23 cellular contexts compared by ENCODE assay signal in the genomic region with DNA sequence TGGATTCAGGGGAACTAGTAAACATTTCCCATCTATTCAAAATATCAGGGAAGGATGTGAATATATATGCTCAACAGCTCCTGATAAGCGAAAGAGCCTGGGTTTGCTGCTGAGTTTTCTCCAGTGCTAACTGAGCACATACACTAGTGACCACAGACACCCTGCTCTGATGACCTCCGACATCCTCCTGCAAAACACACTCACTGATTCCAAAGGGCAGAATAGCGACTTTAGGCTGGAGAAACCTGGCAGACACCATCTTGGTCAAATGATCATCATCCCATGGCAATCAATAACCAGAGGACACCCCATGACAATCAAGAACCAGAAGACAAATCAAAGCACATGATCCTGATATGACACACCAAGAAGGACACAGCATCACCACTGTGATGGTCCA. TPM values are rescaled to one million over a fixed set of nuclear protein-coding genes. Genes with fewer than 3 reads are reported as not detected.
DNase-seq lines count a peak whose midpoint lies in the region; ATAC-seq and TF ChIP-seq lines count a peak whose summit lies in the region.
"Had no signal": no experiment of that assay in that cellular context is flagged by ENCODE, and none has a peak within 500 bp of the region (broad histone marks: within the 10 kb centered on the region; RNA-seq: fewer than 3 reads in every experiment).

No MANE protein-coding gene starts in this region.

- no peak overlapping the region for H3K27ac ChIP-seq in colonic mucosa
- H3K27ac ChIP-seq: 22Rv1, A549, C4-2B, GM23248, HL-60 had no signal

- H3K4me1 ChIP-seq in colonic mucosa: no peaks in the 10 kb centered on the region
- H3K4me1 ChIP-seq: A549 had no signal

- no peaks in the 10 kb centered on the region for H3K9me3 Mint-ChIP-seq in activated CD8-positive, alpha-beta memory T cell treated with anti-CD3 and anti-CD28 coated beads, Interleukin-2, amount 10 ng/mL, durations not matched to agents 7 days and 5 days (ENCODE audit: low read depth)
- H3K9me3 Mint-ChIP-seq: CD4-positive, alpha-beta T cell; HFFc6 had no signal

- intact Hi-C loops in colonic mucosa (cut with DNase I): loop anchor here (10.0 kb wide), 1 partner anchor 1279 kb away; no protein-coding TSS in a partner anchor

- H3K4me1 Mint-ChIP-seq in activated CD8-positive, alpha-beta memory T cell treated with anti-CD3 and anti-CD28 coated beads, Interleukin-2, amount 10 ng/mL, durations not matched to agents 7 days and 5 days: peaks cover 2% of the 10 kb centered on the region

- no peak overlapping the region for H3K9ac ChIP-seq in colonic mucosa (ENCODE audit: low read depth in 2 of 2, low read length in 2 of 2)
- H3K9ac ChIP-seq: GM23248 had no signal

- H3K36me3 ChIP-seq in colonic mucosa: no peaks in the 10 kb centered on the region

- no peaks in the 10 kb centered on the region for H3K9me3 ChIP-seq in colonic mucosa
- H3K9me3 ChIP-seq: A549, Caco-2 had no signal

- no peak overlapping the region for H3K4me3 ChIP-seq in colonic mucosa
- H3K4me3 ChIP-seq: A549, GM23248 had no signal

- H3K27me3 ChIP-seq in colonic mucosa: no peaks in the 10 kb centered on the region

- peak; percentile 36 for DNase-seq in activated CD8-positive, alpha-beta memory T cell treated with anti-CD3 and anti-CD28 coated beads, Interleukin-2, amount 10 ng/mL, durations not matched to agents 7 days and 5 days
- no peak for DNase-seq in activated CD8-positive, alpha-beta memory T cell treated with anti-CD3 and anti-CD28 coated beads, Interleukin-2, amount 50 U/mL, for 4 hours
- DNase-seq in colonic mucosa (peak; percentile 6), left lobe of liver (ENCODE audit: low spot score) (peak; percentile 34), ureter (ENCODE audit: low spot score) (peak; percentile 6), G401 (ENCODE audit: low spot score) (no peak)
- DNase-seq: AML-193; Caco-2; CD4-positive, alpha-beta T cell; DMS153; DMS79; GF-D8; GM23248; HFFc6; IMR-90 had no signal

- no peak for TF ChIP-seq CTCF in colonic mucosa (IDR thresholded peaks at IDR 0.05)

- in situ Hi-C loops in G401 (cut with HindIII; ENCODE audit: low sequenced_read_pairs): no loop called here

- H3K4me3 Mint-ChIP-seq in activated CD8-positive, alpha-beta memory T cell treated with anti-CD3 and anti-CD28 coated beads, Interleukin-2, amount 10 ng/mL, durations not matched to agents 7 days and 5 days: no peak overlapping the region
- H3K4me3 Mint-ChIP-seq: CD4-positive, alpha-beta T cell; HFFc6 had no signal

- ATAC-seq in activated CD8-positive, alpha-beta memory T cell treated with anti-CD3 and anti-CD28 coated beads, Interleukin-2, amount 10 ng/mL, durations not matched to agents 7 days and 5 days: no peak
- ATAC-seq in left lobe of liver (peak; percentile 37), GM21360 (IDR thresholded peaks at IDR 0.05; ENCODE audit: unreplicated experiment) (no peak), GM18907 (IDR thresholded peaks at IDR 0.05; ENCODE audit: unreplicated experiment) (no peak)
- ATAC-seq: A549, HCT116 had no signal

- peaks cover 44% of the 10 kb centered on the region for H3K27me3 Mint-ChIP-seq in activated CD8-positive, alpha-beta memory T cell treated with anti-CD3 and anti-CD28 coated beads, Interleukin-2, amount 10 ng/mL, durations not matched to agents 7 days and 5 days

- H3K27ac Mint-ChIP-seq in activated CD8-positive, alpha-beta memory T cell treated with anti-CD3 and anti-CD28 coated beads, Interleukin-2, amount 10 ng/mL, durations not matched to agents 7 days and 5 days: no peak overlapping the region
- H3K27ac Mint-ChIP-seq: CD4-positive, alpha-beta T cell; HFFc6 had no signal

- CTCF ChIA-PET in activated CD8-positive, alpha-beta memory T cell treated with anti-CD3 and anti-CD28 coated beads, Interleukin-2, amount 10 ng/mL, durations not matched to agents 7 days and 5 days (lab: Charles Lee): interaction anchor here (1.4 to 5.1 kb wide), 4 partner anchors 8 to 506 kb away, joined by 9 to 34 read pairs (median 29); no protein-coding TSS in a partner anchor

- H3K36me3 Mint-ChIP-seq in activated CD8-positive, alpha-beta memory T cell treated with anti-CD3 and anti-CD28 coated beads, Interleukin-2, amount 10 ng/mL, durations not matched to agents 7 days and 5 days: no peaks in the 10 kb centered on the region

RNA-seq across cellular contexts. Expression of a gene that starts 9.2 kb away (rescaled TPM):
- 10 to 100 TPM; 12.9 to 38.5 TPM for total RNA-seq in activated CD8-positive, alpha-beta memory T cell treated with anti-CD3 and anti-CD28 coated beads, Interleukin-2, amount 10 ng/mL, durations not matched to agents 7 days and 5 days
- total RNA-seq in colonic mucosa: 10 to 100 TPM in 1 of 2 donors, 1 to 10 TPM in 1; 8.1 to 10.8 TPM
- total RNA-seq in left lobe of liver: 17.5 TPM
- 6.2 TPM for total RNA-seq in ureter
- total RNA-seq in G401 (2014; rRNA removed; shearing (Covaris generic)): not detected in 2 replicates
- total RNA-seq: HT1080, IMR-90 had no signal

Comparison
In these comparisons a context has a peak if more than half of its experiments do, and no peak if none do; other contexts are left out.
1. DNase-seq: peak in activated CD8-positive, alpha-beta memory T cell treated with anti-CD3 and anti-CD28 coated beads, Interleukin-2, amount 10 ng/mL, durations not matched to agents 7 days and 5 days (single experiment), colonic mucosa (single experiment), left lobe of liver (single experiment) and ureter (single experiment); none in activated CD8-positive, alpha-beta memory T cell treated with anti-CD3 and anti-CD28 coated beads, Interleukin-2, amount 50 U/mL, for 4 hours (single experiment) and G401 (single experiment).